ENCODE assay signal across 1 cellular context in the genomic region with DNA sequence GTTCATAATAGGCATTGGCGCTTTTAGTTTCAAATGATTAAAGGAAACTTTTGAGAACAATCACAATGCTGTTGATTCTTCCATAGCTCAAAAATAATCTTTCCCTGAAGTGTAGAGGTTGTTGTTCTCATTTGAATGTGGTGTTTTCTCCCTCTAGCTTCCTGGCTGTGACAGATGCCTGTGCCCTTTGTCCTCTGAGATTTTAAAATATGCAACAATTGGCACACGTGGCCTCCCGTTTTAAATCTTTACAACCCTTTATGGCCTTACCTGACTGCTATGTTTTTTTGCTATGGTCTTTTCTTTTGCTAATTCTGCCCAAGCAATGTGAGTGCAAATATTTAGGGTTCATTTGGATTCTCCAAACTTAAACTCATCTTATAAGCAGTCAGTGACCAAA.
TF ChIP-seq lines count a peak whose summit lies in the region.

No MANE protein-coding gene starts in this region.

TF ChIP-seq in GM23338, 12 proteins besides CTCF, POLR2A, EP300 and RAD21 (continued from another document):
- TF ChIP-seq, protein P1, sequence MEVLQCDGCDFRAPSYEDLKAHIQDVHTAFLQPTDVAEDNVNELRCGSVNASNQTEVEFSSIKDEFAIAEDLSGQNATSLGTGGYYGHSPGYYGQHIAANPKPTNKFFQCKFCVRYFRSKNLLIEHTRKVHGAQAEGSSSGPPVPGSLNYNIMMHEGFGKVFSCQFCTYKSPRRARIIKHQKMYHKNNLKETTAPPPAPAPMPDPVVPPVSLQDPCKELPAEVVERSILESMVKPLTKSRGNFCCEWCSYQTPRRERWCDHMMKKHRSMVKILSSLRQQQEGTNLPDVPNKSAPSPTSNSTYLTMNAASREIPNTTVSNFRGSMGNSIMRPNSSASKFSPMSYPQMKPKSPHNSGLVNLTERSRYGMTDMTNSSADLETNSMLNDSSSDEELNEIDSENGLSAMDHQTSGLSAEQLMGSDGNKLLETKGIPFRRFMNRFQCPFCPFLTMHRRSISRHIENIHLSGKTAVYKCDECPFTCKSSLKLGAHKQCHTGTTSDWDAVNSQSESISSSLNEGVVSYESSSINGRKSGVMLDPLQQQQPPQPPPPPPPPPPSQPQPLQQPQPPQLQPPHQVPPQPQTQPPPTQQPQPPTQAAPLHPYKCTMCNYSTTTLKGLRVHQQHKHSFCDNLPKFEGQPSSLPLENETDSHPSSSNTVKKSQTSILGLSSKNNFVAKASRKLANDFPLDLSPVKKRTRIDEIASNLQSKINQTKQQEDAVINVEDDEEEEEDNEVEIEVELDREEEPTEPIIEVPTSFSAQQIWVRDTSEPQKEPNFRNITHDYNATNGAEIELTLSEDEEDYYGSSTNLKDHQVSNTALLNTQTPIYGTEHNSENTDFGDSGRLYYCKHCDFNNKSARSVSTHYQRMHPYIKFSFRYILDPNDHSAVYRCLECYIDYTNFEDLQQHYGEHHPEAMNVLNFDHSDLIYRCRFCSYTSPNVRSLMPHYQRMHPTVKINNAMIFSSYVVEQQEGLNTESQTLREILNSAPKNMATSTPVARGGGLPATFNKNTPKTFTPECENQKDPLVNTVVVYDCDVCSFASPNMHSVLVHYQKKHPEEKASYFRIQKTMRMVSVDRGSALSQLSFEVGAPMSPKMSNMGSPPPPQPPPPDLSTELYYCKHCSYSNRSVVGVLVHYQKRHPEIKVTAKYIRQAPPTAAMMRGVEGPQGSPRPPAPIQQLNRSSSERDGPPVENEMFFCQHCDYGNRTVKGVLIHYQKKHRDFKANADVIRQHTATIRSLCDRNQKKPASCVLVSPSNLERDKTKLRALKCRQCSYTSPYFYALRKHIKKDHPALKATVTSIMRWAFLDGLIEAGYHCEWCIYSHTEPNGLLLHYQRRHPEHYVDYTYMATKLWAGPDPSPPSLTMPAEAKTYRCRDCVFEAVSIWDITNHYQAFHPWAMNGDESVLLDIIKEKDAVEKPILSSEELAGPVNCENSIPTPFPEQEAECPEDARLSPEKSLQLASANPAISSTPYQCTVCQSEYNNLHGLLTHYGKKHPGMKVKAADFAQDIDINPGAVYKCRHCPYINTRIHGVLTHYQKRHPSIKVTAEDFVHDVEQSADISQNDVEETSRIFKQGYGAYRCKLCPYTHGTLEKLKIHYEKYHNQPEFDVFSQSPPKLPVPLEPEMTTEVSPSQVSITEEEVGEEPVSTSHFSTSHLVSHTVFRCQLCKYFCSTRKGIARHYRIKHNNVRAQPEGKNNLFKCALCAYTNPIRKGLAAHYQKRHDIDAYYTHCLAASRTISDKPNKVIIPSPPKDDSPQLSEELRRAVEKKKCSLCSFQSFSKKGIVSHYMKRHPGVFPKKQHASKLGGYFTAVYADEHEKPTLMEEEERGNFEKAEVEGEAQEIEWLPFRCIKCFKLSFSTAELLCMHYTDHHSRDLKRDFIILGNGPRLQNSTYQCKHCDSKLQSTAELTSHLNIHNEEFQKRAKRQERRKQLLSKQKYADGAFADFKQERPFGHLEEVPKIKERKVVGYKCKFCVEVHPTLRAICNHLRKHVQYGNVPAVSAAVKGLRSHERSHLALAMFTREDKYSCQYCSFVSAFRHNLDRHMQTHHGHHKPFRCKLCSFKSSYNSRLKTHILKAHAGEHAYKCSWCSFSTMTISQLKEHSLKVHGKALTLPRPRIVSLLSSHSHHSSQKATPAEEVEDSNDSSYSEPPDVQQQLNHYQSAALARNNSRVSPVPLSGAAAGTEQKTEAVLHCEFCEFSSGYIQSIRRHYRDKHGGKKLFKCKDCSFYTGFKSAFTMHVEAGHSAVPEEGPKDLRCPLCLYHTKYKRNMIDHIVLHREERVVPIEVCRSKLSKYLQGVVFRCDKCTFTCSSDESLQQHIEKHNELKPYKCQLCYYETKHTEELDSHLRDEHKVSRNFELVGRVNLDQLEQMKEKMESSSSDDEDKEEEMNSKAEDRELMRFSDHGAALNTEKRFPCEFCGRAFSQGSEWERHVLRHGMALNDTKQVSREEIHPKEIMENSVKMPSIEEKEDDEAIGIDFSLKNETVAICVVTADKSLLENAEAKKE (CRISPR knock-in tag; IDR thresholded peaks at IDR 0.05) = no peak
- TF ChIP-seq STAT1 (IDR thresholded peaks at IDR 0.05; ENCODE audit: unreplicated experiment) (no peak), ZNF331 (CRISPR knock-in tag; IDR thresholded peaks at IDR 0.05; ENCODE audit: low read depth) (no peak), POLR2AphosphoS5 (IDR thresholded peaks at IDR 0.05; ENCODE audit: low read depth) (no peak), ZNF114 (CRISPR knock-in tag; IDR thresholded peaks at IDR 0.05) (no peak), CREB1 (CRISPR knock-in tag; IDR thresholded peaks at IDR 0.05; ENCODE audit: low read depth) (no peak), EZH2phosphoT487 (IDR thresholded peaks at IDR 0.05; ENCODE audit: unreplicated experiment) (no peak), EZH2 (IDR thresholded peaks at IDR 0.05; ENCODE audit: low read depth, unreplicated experiment) (no peak), JUNB (IDR thresholded peaks at IDR 0.05; ENCODE audit: unreplicated experiment) (no peak), NANOG (IDR thresholded peaks at IDR 0.05; ENCODE audit: borderline replicate concordance) (no peak)
- TF ChIP-seq, protein P2, sequence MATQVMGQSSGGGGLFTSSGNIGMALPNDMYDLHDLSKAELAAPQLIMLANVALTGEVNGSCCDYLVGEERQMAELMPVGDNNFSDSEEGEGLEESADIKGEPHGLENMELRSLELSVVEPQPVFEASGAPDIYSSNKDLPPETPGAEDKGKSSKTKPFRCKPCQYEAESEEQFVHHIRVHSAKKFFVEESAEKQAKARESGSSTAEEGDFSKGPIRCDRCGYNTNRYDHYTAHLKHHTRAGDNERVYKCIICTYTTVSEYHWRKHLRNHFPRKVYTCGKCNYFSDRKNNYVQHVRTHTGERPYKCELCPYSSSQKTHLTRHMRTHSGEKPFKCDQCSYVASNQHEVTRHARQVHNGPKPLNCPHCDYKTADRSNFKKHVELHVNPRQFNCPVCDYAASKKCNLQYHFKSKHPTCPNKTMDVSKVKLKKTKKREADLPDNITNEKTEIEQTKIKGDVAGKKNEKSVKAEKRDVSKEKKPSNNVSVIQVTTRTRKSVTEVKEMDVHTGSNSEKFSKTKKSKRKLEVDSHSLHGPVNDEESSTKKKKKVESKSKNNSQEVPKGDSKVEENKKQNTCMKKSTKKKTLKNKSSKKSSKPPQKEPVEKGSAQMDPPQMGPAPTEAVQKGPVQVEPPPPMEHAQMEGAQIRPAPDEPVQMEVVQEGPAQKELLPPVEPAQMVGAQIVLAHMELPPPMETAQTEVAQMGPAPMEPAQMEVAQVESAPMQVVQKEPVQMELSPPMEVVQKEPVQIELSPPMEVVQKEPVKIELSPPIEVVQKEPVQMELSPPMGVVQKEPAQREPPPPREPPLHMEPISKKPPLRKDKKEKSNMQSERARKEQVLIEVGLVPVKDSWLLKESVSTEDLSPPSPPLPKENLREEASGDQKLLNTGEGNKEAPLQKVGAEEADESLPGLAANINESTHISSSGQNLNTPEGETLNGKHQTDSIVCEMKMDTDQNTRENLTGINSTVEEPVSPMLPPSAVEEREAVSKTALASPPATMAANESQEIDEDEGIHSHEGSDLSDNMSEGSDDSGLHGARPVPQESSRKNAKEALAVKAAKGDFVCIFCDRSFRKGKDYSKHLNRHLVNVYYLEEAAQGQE (IDR thresholded peaks at IDR 0.05; ENCODE audit: unreplicated experiment) = no peak
